In genomic region chr13:46738055-46738454, GRCh38 we compare ENCODE assay signal across 19 cellular contexts. TPM values are rescaled to one million over a fixed set of nuclear protein-coding genes. Genes with fewer than 3 reads are reported as not detected.
DNase-seq lines count a peak whose midpoint lies in the region; ATAC-seq and TF ChIP-seq lines count a peak whose summit lies in the region.
"Had no signal": no experiment of that assay in that cellular context is flagged by ENCODE, and none has a peak within 500 bp of the region (broad histone marks: within the 10 kb centered on the region; RNA-seq: fewer than 3 reads in every experiment).

No MANE protein-coding gene starts in this region.

- peak overlapping the region; percentile 9; the same call in 1 of the 2 replicates for H3K27ac Mint-ChIP-seq in HFFc6
- H3K27ac Mint-ChIP-seq: CD8-positive, alpha-beta T cell had no signal

- H3K36me3 Mint-ChIP-seq in HFFc6 (ENCODE audit: low read depth), result peaks cover 16% of the 10 kb centered on the region

- ATAC-seq in sciatic nerve (peak; percentile 51), HG03442 (IDR thresholded peaks at IDR 0.05; ENCODE audit: unreplicated experiment) (no peak)
- ATAC-seq: CD8-positive, alpha-beta T cell had no signal

- H3K27me3 Mint-ChIP-seq in HFFc6 (ENCODE audit: insufficient read depth), result no peaks in the 10 kb centered on the region; the same call in 1 of the 2 replicates

- H3K9me3 Mint-ChIP-seq in HFFc6, result no peaks in the 10 kb centered on the region
- H3K9me3 Mint-ChIP-seq: CD8-positive, alpha-beta T cell had no signal

- H3K36me3 ChIP-seq in BE2C, result peaks cover 28% of the 10 kb centered on the region

- intact Hi-C loops in sciatic nerve (cut with DNase I), result no loop called here

- H3K4me1 Mint-ChIP-seq in HFFc6 (ENCODE audit: low read depth), result peaks cover 16% of the 10 kb centered on the region

- H3K4me3 ChIP-seq in cardiac fibroblast (replicated peaks in 1 of 2; ENCODE audit: low read depth in 2 of 2, low read length in 2 of 2) (no peak overlapping the region), BE2C (ENCODE audit: low read depth, low read length) (no peak overlapping the region)
- H3K4me3 ChIP-seq: BLaER1 treated with 17β-estradiol and CSF1 and Interleukin-3, amounts not matched to agents 10 nM and 100 nM; SJCRH30 had no signal

- H3K9me3 ChIP-seq in BE2C, result no peaks in the 10 kb centered on the region
- H3K9me3 ChIP-seq: SJCRH30 had no signal

- no peak for TF ChIP-seq CTCF in HFFc6 (IDR thresholded peaks at IDR 0.05)
- no peak for TF ChIP-seq CTCF in cardiac fibroblast (IDR thresholded peaks at IDR 0.05; ENCODE audit: low read depth, low read length)
- TF ChIP-seq CTCF in BE2C (IDR thresholded peaks at IDR 0.05; ENCODE audit: low read depth, low read length), result no peak

- no peaks in the 10 kb centered on the region for H3K27me3 ChIP-seq in BE2C
- H3K27me3 ChIP-seq: SJCRH30 had no signal

- H3K4me1 ChIP-seq in BE2C, result no peaks in the 10 kb centered on the region; the same call in none of the 2 replicates
- H3K4me1 ChIP-seq: SJCRH30 had no signal

- DNase-seq in HFFc6 (no peak), cardiac fibroblast (ENCODE audit: low read depth in 2 of 2) (peak; percentile 38 to 50), fibroblast of the conjunctiva (ENCODE audit: low read depth) (peak; percentile 36), sciatic nerve (ENCODE audit: low spot score) (no peak), NCI-H226 (no peak), BE2C (no peak)
- DNase-seq: CD8-positive, alpha-beta T cell; DND-41; KG1; NCI-H1092; NCI-H1436; NCI-H187 treated with DMSO at 0.1 percent for 48 hours; NCI-H2107; NCI-H2227 treated with DMSO at 0.1 percent for 48 hours; NCI-H510A treated with DMSO at 0.1 percent for 48 hours; NCI-H774; SJCRH30 had no signal

- H3K4me3 Mint-ChIP-seq in HFFc6, result no peak overlapping the region
- H3K4me3 Mint-ChIP-seq: CD8-positive, alpha-beta T cell had no signal

RNA-seq across cellular contexts. Expression of gene ESD, which starts 58.9 kb away (rescaled TPM):
- 100 to 1,000 TPM in 5 of 6 experiments, 10 to 100 TPM in 1; 97.7 to 116 (median 104) TPM for total RNA-seq in HFFc6 (2021; fragmentation: NEBNext Ultra II Directional; extraction: Animal tissue kit (Norgen Biotek cat#: 25700))
- 105 TPM for total RNA-seq in sciatic nerve
- polyA plus RNA-seq in BE2C (2012; ENCODE audit: insufficient read depth, insufficient read length, low read depth), result 101 TPM

Comparison
In these comparisons a context has a peak if more than half of its experiments do, and no peak if none do; other contexts are left out.
1. DNase-seq: peak in cardiac fibroblast (2 of 2) and fibroblast of the conjunctiva (single experiment); none in HFFc6 (single experiment), sciatic nerve (single experiment), NCI-H226 (single experiment) and BE2C (single experiment).